Comparison of ENCODE assay signal across 17 cellular contexts in genomic region chr15:86677316-86677715, GRCh38.
DNase-seq lines count a peak whose midpoint lies in the region; ATAC-seq, FAIRE-seq and TF ChIP-seq lines count a peak whose summit lies in the region.
"Had no signal": no experiment of that assay in that cellular context is flagged by ENCODE, and none has a peak within 500 bp of the region (broad histone marks: within the 10 kb centered on the region; RNA-seq: fewer than 3 reads in every experiment).

No MANE protein-coding gene starts in this region.

- H3K4me1 ChIP-seq in CD8-positive, alpha-beta T cell (ENCODE audit: insufficient read depth, low read length): no peaks in the 10 kb centered on the region
- no peaks in the 10 kb centered on the region for H3K4me1 ChIP-seq in astrocyte (ENCODE audit: insufficient read depth, low read length)
- peaks cover 26% of the 10 kb centered on the region for H3K4me1 ChIP-seq in neural progenitor cell

- POLR2A ChIA-PET in activated CD4-positive, alpha-beta T cell treated with anti-CD3 and anti-CD28 coated beads for 36 hours (lab: Charles Lee): no interaction called here
- POLR2A ChIA-PET in CD8-positive, alpha-beta T cell (lab: Charles Lee): no interaction called here

- ATAC-seq in activated CD4-positive, alpha-beta T cell treated with anti-CD3 and anti-CD28 coated beads for 36 hours: no peak
- ATAC-seq in CD8-positive, alpha-beta T cell: no peak
- ATAC-seq in left colon (no peak), GM18520 (IDR thresholded peaks at IDR 0.05; ENCODE audit: unreplicated experiment) (no peak)

- H3K9ac ChIP-seq in astrocyte (ENCODE audit: low read length) (no peak overlapping the region), neural progenitor cell (no peak overlapping the region)

- H3K27me3 Mint-ChIP-seq in activated CD4-positive, alpha-beta T cell treated with anti-CD3 and anti-CD28 coated beads, Interleukin-2, amount 10 ng/mL, durations not matched to agents 24 days and 14 days: peaks cover 5% of the 10 kb centered on the region
- H3K27me3 Mint-ChIP-seq in activated CD4-positive, alpha-beta T cell treated with anti-CD3 and anti-CD28 coated beads for 36 hours: peaks cover 7% of the 10 kb centered on the region
- peaks cover 5% of the 10 kb centered on the region for H3K27me3 Mint-ChIP-seq in CD8-positive, alpha-beta T cell (ENCODE audit: low read depth)
- H3K27me3 Mint-ChIP-seq in astrocyte (ENCODE audit: low read depth, unreplicated experiment): peaks cover 5% of the 10 kb centered on the region
- H3K27me3 Mint-ChIP-seq in neural progenitor cell (ENCODE audit: insufficient read depth, low read depth): peaks cover 4% of the 10 kb centered on the region
- H3K27me3 Mint-ChIP-seq: IgD-negative memory B cell had no signal

- H3K4me1 Mint-ChIP-seq in activated CD4-positive, alpha-beta T cell treated with anti-CD3 and anti-CD28 coated beads, Interleukin-2, amount 10 ng/mL, durations not matched to agents 24 days and 14 days: no peaks in the 10 kb centered on the region
- H3K4me1 Mint-ChIP-seq in activated CD4-positive, alpha-beta T cell treated with anti-CD3 and anti-CD28 coated beads for 36 hours: peaks cover 6% of the 10 kb centered on the region
- H3K4me1 Mint-ChIP-seq in CD8-positive, alpha-beta T cell (ENCODE audit: low read depth): no peaks in the 10 kb centered on the region
- H3K4me1 Mint-ChIP-seq in astrocyte (ENCODE audit: low read depth, unreplicated experiment): no peaks in the 10 kb centered on the region
- H3K4me1 Mint-ChIP-seq in neural progenitor cell: peaks cover 19% of the 10 kb centered on the region
- H3K4me1 Mint-ChIP-seq: CD14-positive monocyte, IgD-negative memory B cell had no signal

- peaks cover 25% of the 10 kb centered on the region for H3F3A ChIP-seq in neural progenitor cell (ENCODE audit: low read depth)

- no peaks in the 10 kb centered on the region for H3K9me3 ChIP-seq in CD8-positive, alpha-beta T cell (ENCODE audit: low read length)
- H3K9me3 ChIP-seq in astrocyte (ENCODE audit: insufficient read depth, low read depth, low read length): no peaks in the 10 kb centered on the region
- H3K9me3 ChIP-seq in neural progenitor cell (ENCODE audit: low read depth): no peaks in the 10 kb centered on the region

- FAIRE-seq in astrocyte (lab: Jason Lieb, UNC): no peak
- FAIRE-seq: A204.1, D721Med had no signal

- no peak overlapping the region for H3K4me3 ChIP-seq in CD8-positive, alpha-beta T cell (ENCODE audit: low read depth, low read length)
- H3K4me3 ChIP-seq in astrocyte (ENCODE audit: insufficient read depth, low read depth, low read length): no peak overlapping the region
- peak overlapping the region; percentile 19 for H3K4me3 ChIP-seq in neural progenitor cell

- H3K27me3 ChIP-seq in CD8-positive, alpha-beta T cell (ENCODE audit: insufficient read depth, low read length): no peaks in the 10 kb centered on the region
- H3K27me3 ChIP-seq in astrocyte (ENCODE audit: insufficient read depth, low read length): no peaks in the 10 kb centered on the region
- H3K27me3 ChIP-seq in neural progenitor cell: no peaks in the 10 kb centered on the region

- no peaks in the 10 kb centered on the region for H3K36me3 ChIP-seq in CD8-positive, alpha-beta T cell (ENCODE audit: insufficient read depth, low read length)
- no peaks in the 10 kb centered on the region for H3K36me3 ChIP-seq in astrocyte (ENCODE audit: insufficient read depth, low read length)
- no peaks in the 10 kb centered on the region for H3K36me3 ChIP-seq in neural progenitor cell

- H3K9me3 Mint-ChIP-seq in activated CD4-positive, alpha-beta T cell treated with anti-CD3 and anti-CD28 coated beads, Interleukin-2, amount 10 ng/mL, durations not matched to agents 24 days and 14 days: no peaks in the 10 kb centered on the region
- H3K9me3 Mint-ChIP-seq in activated CD4-positive, alpha-beta T cell treated with anti-CD3 and anti-CD28 coated beads for 36 hours (ENCODE audit: low read depth): no peaks in the 10 kb centered on the region
- no peaks in the 10 kb centered on the region for H3K9me3 Mint-ChIP-seq in CD8-positive, alpha-beta T cell
- H3K9me3 Mint-ChIP-seq in astrocyte (ENCODE audit: unreplicated experiment) (no peaks in the 10 kb centered on the region), neural progenitor cell (no peaks in the 10 kb centered on the region)

- peak overlapping the region; percentile 50 for H3K4me2 ChIP-seq in astrocyte (ENCODE audit: low read length)
- H3K4me2 ChIP-seq in neural progenitor cell: peak overlapping the region; percentile 59

- no peak for DNase-seq in activated CD4-positive, alpha-beta T cell treated with anti-CD3 and anti-CD28 coated beads, Interleukin-2, amount 10 ng/mL, durations not matched to agents 24 days and 14 days
- no peak for DNase-seq in activated CD4-positive, alpha-beta T cell treated with anti-CD3 and anti-CD28 coated beads for 36 hours
- DNase-seq in CD8-positive, alpha-beta T cell: no peak
- DNase-seq in astrocyte (ENCODE audit: low read depth) (no peak), neural progenitor cell (ENCODE audit: low spot score) (peak; percentile 77), left colon (no peak), DMS153 (lab: John Stamatoyannopoulos, UW) (no peak)
- DNase-seq: DND-41, GDM1, NCI-H2029 treated with DMSO at 0.1 percent for 48 hours, NCI-H526 treated with DMSO at 0.1 percent for 48 hours had no signal

- CTCF ChIA-PET in activated CD4-positive, alpha-beta T cell treated with anti-CD3 and anti-CD28 coated beads for 36 hours (lab: Charles Lee): no interaction called here
- CTCF ChIA-PET in CD8-positive, alpha-beta T cell (lab: Charles Lee): no interaction called here

- no peak overlapping the region for H3K27ac ChIP-seq in CD8-positive, alpha-beta T cell (ENCODE audit: low read depth, low read length)
- H3K27ac ChIP-seq in astrocyte (ENCODE audit: low read depth, low read length): no peak overlapping the region
- peak overlapping the region; percentile 65 for H3K27ac ChIP-seq in neural progenitor cell
- H3K27ac ChIP-seq: RWPE1 had no signal

- H3K79me2 ChIP-seq in astrocyte (ENCODE audit: insufficient read depth, low read length) (no peaks in the 10 kb centered on the region), neural progenitor cell (ENCODE audit: low read depth) (no peaks in the 10 kb centered on the region)

- H2AFZ ChIP-seq in astrocyte (ENCODE audit: low read depth, low read length) (no peak overlapping the region), neural progenitor cell (replicated peaks) (peak overlapping the region; percentile 77)

- no peak for TF ChIP-seq CTCF in CD8-positive, alpha-beta T cell (IDR thresholded peaks at IDR 0.05)
- no peak for TF ChIP-seq CTCF in astrocyte (IDR thresholded peaks at IDR 0.05; ENCODE audit: insufficient read depth, low read depth, low read length)
- no peak for TF ChIP-seq CTCF in neural progenitor cell (IDR thresholded peaks at IDR 0.05)

- intact Hi-C loops in activated CD4-positive, alpha-beta T cell treated with anti-CD3 and anti-CD28 coated beads, Interleukin-2, amount 10 ng/mL, durations not matched to agents 24 days and 14 days (cut with micrococcal nuclease): no loop called here
- intact Hi-C loops in activated CD4-positive, alpha-beta T cell treated with anti-CD3 and anti-CD28 coated beads for 36 hours (cut with DNase I, micrococcal nuclease): no loop called here
- intact Hi-C loops in CD8-positive, alpha-beta T cell (cut with DNase I, micrococcal nuclease): no loop called here
- intact Hi-C loops in left colon (cut with DNase I, micrococcal nuclease): no loop called here

- H3K36me3 Mint-ChIP-seq in activated CD4-positive, alpha-beta T cell treated with anti-CD3 and anti-CD28 coated beads, Interleukin-2, amount 10 ng/mL, durations not matched to agents 24 days and 14 days (ENCODE audit: low read depth): no peaks in the 10 kb centered on the region
- no peaks in the 10 kb centered on the region for H3K36me3 Mint-ChIP-seq in activated CD4-positive, alpha-beta T cell treated with anti-CD3 and anti-CD28 coated beads for 36 hours (ENCODE audit: low read depth)
- no peaks in the 10 kb centered on the region for H3K36me3 Mint-ChIP-seq in CD8-positive, alpha-beta T cell
- H3K36me3 Mint-ChIP-seq in astrocyte (ENCODE audit: low read depth, unreplicated experiment) (no peaks in the 10 kb centered on the region), neural progenitor cell (no peaks in the 10 kb centered on the region)
- H3K36me3 Mint-ChIP-seq: CD14-positive monocyte, IgD-negative memory B cell had no signal

- H3K27ac Mint-ChIP-seq in activated CD4-positive, alpha-beta T cell treated with anti-CD3 and anti-CD28 coated beads, Interleukin-2, amount 10 ng/mL, durations not matched to agents 24 days and 14 days: no peak overlapping the region
- no peak overlapping the region for H3K27ac Mint-ChIP-seq in activated CD4-positive, alpha-beta T cell treated with anti-CD3 and anti-CD28 coated beads for 36 hours
- H3K27ac Mint-ChIP-seq in CD8-positive, alpha-beta T cell: no peak overlapping the region
- H3K27ac Mint-ChIP-seq in astrocyte (ENCODE audit: unreplicated experiment): no peak overlapping the region
- H3K27ac Mint-ChIP-seq in neural progenitor cell: peak overlapping the region; percentile 14
- H3K27ac Mint-ChIP-seq: CD14-positive monocyte, IgD-negative memory B cell had no signal

- H3K4me3 Mint-ChIP-seq in activated CD4-positive, alpha-beta T cell treated with anti-CD3 and anti-CD28 coated beads, Interleukin-2, amount 10 ng/mL, durations not matched to agents 24 days and 14 days: peak overlapping the region; percentile 16
- H3K4me3 Mint-ChIP-seq in activated CD4-positive, alpha-beta T cell treated with anti-CD3 and anti-CD28 coated beads for 36 hours: no peak overlapping the region
- peak overlapping the region; percentile 9 for H3K4me3 Mint-ChIP-seq in CD8-positive, alpha-beta T cell
- H3K4me3 Mint-ChIP-seq in astrocyte (ENCODE audit: unreplicated experiment) (no peak overlapping the region), neural progenitor cell (peak overlapping the region; percentile 64)
- H3K4me3 Mint-ChIP-seq: CD14-positive monocyte, IgD-negative memory B cell had no signal

- no peaks in the 10 kb centered on the region for H4K20me1 ChIP-seq in astrocyte (ENCODE audit: insufficient read depth, low read length)
- H4K20me1 ChIP-seq in neural progenitor cell (ENCODE audit: low read depth): no peaks in the 10 kb centered on the region

Comparison
In these comparisons a context has a peak if more than half of its experiments do, and no peak if none do; other contexts are left out.
1. H3K4me3 Mint-ChIP-seq: peak in activated CD4-positive, alpha-beta T cell treated with anti-CD3 and anti-CD28 coated beads, Interleukin-2, amount 10 ng/mL, durations not matched to agents 24 days and 14 days (single experiment), CD8-positive, alpha-beta T cell (single experiment) and neural progenitor cell (single experiment); none in activated CD4-positive, alpha-beta T cell treated with anti-CD3 and anti-CD28 coated beads for 36 hours (single experiment) and astrocyte (single experiment).